1 cellular context compared by ENCODE assay signal in the genomic region with DNA sequence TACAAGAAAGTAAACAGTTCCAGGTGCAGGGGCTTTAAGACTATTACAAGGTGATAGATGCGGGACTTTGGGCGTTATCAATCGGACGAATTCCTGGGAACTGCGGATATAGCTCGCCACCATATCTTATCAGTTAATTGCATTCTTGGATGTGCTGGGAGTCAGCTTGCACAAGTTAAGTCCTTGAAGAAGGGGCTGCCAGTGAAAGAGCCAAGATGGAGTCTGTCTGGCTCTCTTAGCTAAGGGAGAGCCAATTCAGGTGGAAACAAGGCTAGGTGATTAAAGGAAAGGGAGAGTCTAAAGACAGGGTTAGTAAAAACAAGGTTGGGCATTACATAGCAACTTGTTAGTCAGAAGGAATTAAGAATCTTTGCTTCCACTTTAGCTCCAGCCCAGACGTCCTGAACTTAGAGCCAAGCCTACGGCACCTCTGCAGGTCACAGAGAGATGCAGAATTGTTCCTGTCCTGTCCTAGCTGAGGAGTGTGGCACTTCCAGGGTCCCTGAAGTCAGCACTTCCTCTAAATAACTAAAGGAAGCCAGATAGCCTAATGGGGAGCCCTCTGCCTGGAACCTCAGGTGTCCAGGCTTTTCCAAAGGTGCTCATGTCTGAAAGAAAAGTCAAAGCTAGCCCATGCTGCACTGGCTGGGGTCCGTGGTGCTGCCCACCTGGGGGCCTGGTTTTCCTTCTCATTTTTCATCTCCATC.
TF ChIP-seq lines count a peak whose summit lies in the region.

No MANE protein-coding gene starts in this region.

TF ChIP-seq in GM12878, 131 proteins besides CTCF, POLR2A, EP300 and RAD21:
- TF ChIP-seq SPI1 (IDR thresholded peaks at IDR 0.05; ENCODE audit: borderline replicate concordance, insufficient read depth, low read depth, low read length) (0 out of 2 replicates have a peak, but pooled peaks have one; percentile 28), ZNF217 (IDR thresholded peaks at IDR 0.05) (no peak)
